Comparison of ENCODE assay signal across 8 cellular contexts in the genomic region with DNA sequence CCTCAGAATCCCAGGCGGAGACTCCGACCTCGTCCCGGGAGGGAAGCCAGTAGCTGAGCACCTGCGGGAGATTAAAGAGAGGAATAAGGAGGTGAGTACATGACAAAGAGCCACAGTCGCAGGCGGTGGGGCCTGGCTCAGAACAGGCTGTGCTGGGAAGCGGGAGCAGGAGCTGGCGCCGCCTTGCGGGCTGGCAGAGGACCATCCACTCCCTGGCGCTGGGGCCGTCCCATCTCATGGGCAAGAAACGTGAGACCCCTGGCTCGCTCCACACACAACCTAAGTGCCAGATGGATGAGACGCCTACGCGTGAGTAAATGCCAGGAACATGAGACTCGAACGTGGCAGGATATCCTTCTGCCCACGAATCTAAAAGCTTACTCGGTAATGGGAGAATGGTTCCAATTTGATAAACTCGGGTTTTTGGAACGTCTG. TPM values are rescaled to one million over a fixed set of nuclear protein-coding genes. Genes with fewer than 3 reads are reported as not detected.
DNase-seq lines count a peak whose midpoint lies in the region; ATAC-seq and TF ChIP-seq lines count a peak whose summit lies in the region.

No MANE protein-coding gene starts in this region.

- TF ChIP-seq POLR2A in thyroid gland (IDR thresholded peaks at IDR 0.05), result peak in 1 of 2 donors; percentile 27

- H3K4me1 ChIP-seq in ectodermal cell (ENCODE audit: control insufficient read depth, insufficient read depth, low read length) (peaks cover 10% of the 10 kb centered on the region), lower lobe of right lung (peaks cover 12% of the 10 kb centered on the region), thyroid gland (peaks cover 0 to 12% of the 10 kb centered on the region in 2 donors)

- peaks cover 0 to 4% (median 1%) of the 10 kb centered on the region in 3 donors for H3K27me3 Mint-ChIP-seq in immature natural killer cell (ENCODE audit: low read depth in 3 of 3)

- no peak overlapping the region for H3K4me3 Mint-ChIP-seq in immature natural killer cell

- H3K27ac ChIP-seq in ectodermal cell (ENCODE audit: insufficient read depth, low read depth, low read length, poor library complexity, severe bottlenecking), result peak overlapping the region; percentile 75
- H3K27ac ChIP-seq in lower lobe of right lung, result no peak overlapping the region
- no peak overlapping the region for H3K27ac ChIP-seq in thyroid gland

- peak; percentile 88 to 93 for ATAC-seq in lower lobe of right lung

- H3K9me3 ChIP-seq in ectodermal cell (ENCODE audit: control insufficient read depth, low read length), result no peaks in the 10 kb centered on the region
- H3K9me3 ChIP-seq in lower lobe of right lung, result no peaks in the 10 kb centered on the region
- no peaks in the 10 kb centered on the region for H3K9me3 ChIP-seq in thyroid gland

- no peak overlapping the region for H3K4me3 ChIP-seq in ectodermal cell (ENCODE audit: insufficient read depth, low read depth, low read length)
- no peak overlapping the region for H3K4me3 ChIP-seq in lower lobe of right lung
- H3K4me3 ChIP-seq in thyroid gland (replicated peaks in 1 of 3), result no peak overlapping the region

- WGBS in ectodermal cell, 2 experiments, result 9 to 11% methylated on average over 24 of the region's 24 CpGs
- WGBS in thyroid gland, 2 donors, result 8 to 28% methylated on average over 20 to 22 of the region's 24 CpGs

- no peak overlapping the region for H3K27ac Mint-ChIP-seq in immature natural killer cell

- intact Hi-C loops in lower lobe of right lung (cut with DNase I) (no loop called here), thyroid gland (cut with DNase I) (no loop called here)

- TF ChIP-seq CTCF in lower lobe of right lung (IDR thresholded peaks at IDR 0.05) (peak; percentile 64), thyroid gland (IDR thresholded peaks at IDR 0.05) (peak; percentile 17 to 82 (median 61))

- peaks cover 0 to 12% of the 10 kb centered on the region in 2 donors for H3K4me1 Mint-ChIP-seq in immature natural killer cell

- DNase-seq in NCI-H1436 (lab: John Stamatoyannopoulos, UW), result peak; percentile 48
- DNase-seq in NCI-H1436 treated with DMSO at 0.1 percent for 48 hours (lab: John Stamatoyannopoulos, UW), result no peak
- peak; percentile 44 for DNase-seq in NCI-H774 (lab: John Stamatoyannopoulos, UW)
- DNase-seq in lower lobe of right lung, result peak; percentile 89
- DNase-seq in thyroid gland, result peak; percentile 87 to 92
- no peak for DNase-seq in immature natural killer cell
- no peak for DNase-seq in effector CD4-positive, alpha-beta T cell

- no peaks in the 10 kb centered on the region for H3K9me3 Mint-ChIP-seq in immature natural killer cell

- H3K36me3 Mint-ChIP-seq in immature natural killer cell, result no peaks in the 10 kb centered on the region

- no peaks in the 10 kb centered on the region for H3K27me3 ChIP-seq in ectodermal cell (ENCODE audit: control insufficient read depth, insufficient read depth, low read length, poor library complexity, severe bottlenecking)
- H3K27me3 ChIP-seq in lower lobe of right lung (ENCODE audit: low read depth), result peaks cover 3% of the 10 kb centered on the region
- H3K27me3 ChIP-seq in thyroid gland, result no peaks in the 10 kb centered on the region

- H3K36me3 ChIP-seq in ectodermal cell (ENCODE audit: control insufficient read depth, insufficient read depth, low read length), result no peaks in the 10 kb centered on the region
- H3K36me3 ChIP-seq in lower lobe of right lung, result no peaks in the 10 kb centered on the region
- no peaks in the 10 kb centered on the region for H3K36me3 ChIP-seq in thyroid gland

RNA-seq across cellular contexts. Expression of a gene that starts 6.3 kb away (rescaled TPM):
- polyA plus RNA-seq in ectodermal cell (2013, experiment 1 of 4), result 2.2 TPM
- 3.6 TPM for polyA plus RNA-seq in ectodermal cell (2013, experiment 2 of 4)
- polyA plus RNA-seq in ectodermal cell (2013, experiment 3 of 4), result 1.5 TPM
- 1.9 TPM for polyA plus RNA-seq in ectodermal cell (2013, experiment 4 of 4)
- not detected for total RNA-seq in lower lobe of right lung
- total RNA-seq in thyroid gland, result under 1 TPM in 2 of 4 donors, not detected in 2; 0.44 to 0.45 TPM
- polyA plus RNA-seq in immature natural killer cell, result not detected

RNA-seq across cellular contexts. Expression of a gene that starts 6.3 kb away (rescaled TPM):
- 71.5 TPM for polyA plus RNA-seq in ectodermal cell (2013, experiment 1 of 4)
- 81.8 TPM for polyA plus RNA-seq in ectodermal cell (2013, experiment 2 of 4)
- polyA plus RNA-seq in ectodermal cell (2013, experiment 3 of 4), result 47.0 TPM
- polyA plus RNA-seq in ectodermal cell (2013, experiment 4 of 4), result 50.3 TPM
- total RNA-seq in lower lobe of right lung (46.7 TPM), thyroid gland (10 to 100 TPM; 27.4 to 47.6 (median 35.5) TPM)
- 1 to 10 TPM; 5.8 to 9.7 (median 6.7) TPM for polyA plus RNA-seq in immature natural killer cell

RNA-seq across cellular contexts. Expression of a gene that starts 14.5 kb away (rescaled TPM):
- polyA plus RNA-seq in ectodermal cell (2013, experiment 1 of 4), result 48.0 TPM
- 45.1 TPM for polyA plus RNA-seq in ectodermal cell (2013, experiment 2 of 4)
- 34.8 TPM for polyA plus RNA-seq in ectodermal cell (2013, experiment 3 of 4)
- 39.4 TPM for polyA plus RNA-seq in ectodermal cell (2013, experiment 4 of 4)
- total RNA-seq in lower lobe of right lung (18.2 TPM), thyroid gland (10 to 100 TPM in 1 of 4 donors, 1 to 10 TPM in 3; 5.1 to 13.1 (median 7.8) TPM)
- polyA plus RNA-seq in immature natural killer cell, result 10 to 100 TPM in 1 of 3 donors, 1 to 10 TPM in 2; 5.2 to 14.9 (median 7.7) TPM

RNA-seq across cellular contexts. Expression of a gene that starts 21.4 kb away (rescaled TPM):
- polyA plus RNA-seq in ectodermal cell (2013, experiment 1 of 4), result 30.5 TPM
- 30.1 TPM for polyA plus RNA-seq in ectodermal cell (2013, experiment 2 of 4)
- polyA plus RNA-seq in ectodermal cell (2013, experiment 3 of 4), result 25.1 TPM
- 24.3 TPM for polyA plus RNA-seq in ectodermal cell (2013, experiment 4 of 4)
- total RNA-seq in lower lobe of right lung (12.6 TPM), thyroid gland (10 to 100 TPM; 11.9 to 33.2 (median 16.1) TPM)
- polyA plus RNA-seq in immature natural killer cell, result 1 to 10 TPM; 2.6 to 7.7 (median 2.7) TPM

RNA-seq across cellular contexts. Expression of a gene that starts 26.2 kb away (rescaled TPM):
- polyA plus RNA-seq in ectodermal cell (2013, experiment 1 of 4), result 1,654 TPM
- polyA plus RNA-seq in ectodermal cell (2013, experiment 2 of 4), result 1,774 TPM
- 1,691 TPM for polyA plus RNA-seq in ectodermal cell (2013, experiment 3 of 4)
- polyA plus RNA-seq in ectodermal cell (2013, experiment 4 of 4), result 1,935 TPM
- 1,518 TPM for total RNA-seq in lower lobe of right lung
- total RNA-seq in thyroid gland, result 100 to 1,000 TPM; 172 to 526 (median 290) TPM
- polyA plus RNA-seq in immature natural killer cell, result 1,000 to 10,000 TPM in 2 of 3 donors, 100 to 1,000 TPM in 1; 640 to 2,076 (median 1,474) TPM

Comparison
In these comparisons a context has a peak if more than half of its experiments do, and no peak if none do; other contexts are left out.
1. DNase-seq: peak in NCI-H1436 (single experiment), NCI-H774 (single experiment), lower lobe of right lung (single experiment) and thyroid gland (2 of 2); none in NCI-H1436 treated with DMSO at 0.1 percent for 48 hours (single experiment), immature natural killer cell (0 of 3) and effector CD4-positive, alpha-beta T cell (single experiment).